ENCODE assay signal across 1 cellular context in genomic region chr2:208265807-208266640, GRCh38.
TF ChIP-seq lines count a peak whose summit lies in the region.

A gene with protein sequence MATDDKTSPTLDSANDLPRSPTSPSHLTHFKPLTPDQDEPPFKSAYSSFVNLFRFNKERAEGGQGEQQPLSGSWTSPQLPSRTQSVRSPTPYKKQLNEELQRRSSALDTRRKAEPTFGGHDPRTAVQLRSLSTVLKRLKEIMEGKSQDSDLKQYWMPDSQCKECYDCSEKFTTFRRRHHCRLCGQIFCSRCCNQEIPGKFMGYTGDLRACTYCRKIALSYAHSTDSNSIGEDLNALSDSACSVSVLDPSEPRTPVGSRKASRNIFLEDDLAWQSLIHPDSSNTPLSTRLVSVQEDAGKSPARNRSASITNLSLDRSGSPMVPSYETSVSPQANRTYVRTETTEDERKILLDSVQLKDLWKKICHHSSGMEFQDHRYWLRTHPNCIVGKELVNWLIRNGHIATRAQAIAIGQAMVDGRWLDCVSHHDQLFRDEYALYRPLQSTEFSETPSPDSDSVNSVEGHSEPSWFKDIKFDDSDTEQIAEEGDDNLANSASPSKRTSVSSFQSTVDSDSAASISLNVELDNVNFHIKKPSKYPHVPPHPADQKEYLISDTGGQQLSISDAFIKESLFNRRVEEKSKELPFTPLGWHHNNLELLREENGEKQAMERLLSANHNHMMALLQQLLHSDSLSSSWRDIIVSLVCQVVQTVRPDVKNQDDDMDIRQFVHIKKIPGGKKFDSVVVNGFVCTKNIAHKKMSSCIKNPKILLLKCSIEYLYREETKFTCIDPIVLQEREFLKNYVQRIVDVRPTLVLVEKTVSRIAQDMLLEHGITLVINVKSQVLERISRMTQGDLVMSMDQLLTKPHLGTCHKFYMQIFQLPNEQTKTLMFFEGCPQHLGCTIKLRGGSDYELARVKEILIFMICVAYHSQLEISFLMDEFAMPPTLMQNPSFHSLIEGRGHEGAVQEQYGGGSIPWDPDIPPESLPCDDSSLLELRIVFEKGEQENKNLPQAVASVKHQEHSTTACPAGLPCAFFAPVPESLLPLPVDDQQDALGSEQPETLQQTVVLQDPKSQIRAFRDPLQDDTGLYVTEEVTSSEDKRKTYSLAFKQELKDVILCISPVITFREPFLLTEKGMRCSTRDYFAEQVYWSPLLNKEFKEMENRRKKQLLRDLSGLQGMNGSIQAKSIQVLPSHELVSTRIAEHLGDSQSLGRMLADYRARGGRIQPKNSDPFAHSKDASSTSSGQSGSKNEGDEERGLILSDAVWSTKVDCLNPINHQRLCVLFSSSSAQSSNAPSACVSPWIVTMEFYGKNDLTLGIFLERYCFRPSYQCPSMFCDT (N-terminal part only) (plus strand): TSS chr2:208266255. CDS start chr2:208271520, 5,265 bp downstream.

TF ChIP-seq in WTC11, 78 proteins besides CTCF, POLR2A, EP300 and RAD21 (continued from another document and continues in another):
- TF ChIP-seq ZNF281 (CRISPR knock-in tag; IDR thresholded peaks at IDR 0.05) = peak; percentile 76; the same call in 1 of the 2 replicates
- TF ChIP-seq, protein P1, sequence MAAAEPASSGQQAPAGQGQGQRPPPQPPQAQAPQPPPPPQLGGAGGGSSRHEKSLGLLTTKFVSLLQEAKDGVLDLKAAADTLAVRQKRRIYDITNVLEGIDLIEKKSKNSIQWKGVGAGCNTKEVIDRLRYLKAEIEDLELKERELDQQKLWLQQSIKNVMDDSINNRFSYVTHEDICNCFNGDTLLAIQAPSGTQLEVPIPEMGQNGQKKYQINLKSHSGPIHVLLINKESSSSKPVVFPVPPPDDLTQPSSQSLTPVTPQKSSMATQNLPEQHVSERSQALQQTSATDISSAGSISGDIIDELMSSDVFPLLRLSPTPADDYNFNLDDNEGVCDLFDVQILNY (CRISPR knock-in tag; IDR thresholded peaks at IDR 0.05) = peak; percentile 77
- TF ChIP-seq IRF1 (CRISPR knock-in tag; IDR thresholded peaks at IDR 0.05) = no peak; the same call in 1 of the 2 replicates
- no peak for TF ChIP-seq TCF7 (CRISPR knock-in tag; IDR thresholded peaks at IDR 0.05; ENCODE audit: low read depth)
- TF ChIP-seq CREM (CRISPR knock-in tag; IDR thresholded peaks at IDR 0.05) = peak; percentile 86
- 0 out of 2 replicates have a peak, but pooled peaks have one; percentile 88 for TF ChIP-seq CBFB (CRISPR knock-in tag; IDR thresholded peaks at IDR 0.05; ENCODE audit: low read depth)
- no peak for TF ChIP-seq OVOL2 (CRISPR knock-in tag; IDR thresholded peaks at IDR 0.05; ENCODE audit: borderline replicate concordance)
- no peak for TF ChIP-seq NFATC4 (CRISPR knock-in tag; IDR thresholded peaks at IDR 0.05)
- TF ChIP-seq NR1H2 (CRISPR knock-in tag; IDR thresholded peaks at IDR 0.05) = no peak
- TF ChIP-seq IRF2 (CRISPR knock-in tag; IDR thresholded peaks at IDR 0.05; ENCODE audit: borderline replicate concordance, low read depth) = no peak
- peak; percentile 99 for TF ChIP-seq ZNF423 (CRISPR knock-in tag; IDR thresholded peaks at IDR 0.05)
- peak; percentile 93 for TF ChIP-seq SP1 (CRISPR knock-in tag; conservative IDR thresholded peaks at IDR 0.05)
- no peak for TF ChIP-seq JUN (CRISPR knock-in tag; IDR thresholded peaks at IDR 0.05)
- no peak for TF ChIP-seq FOXJ3 (CRISPR knock-in tag; IDR thresholded peaks at IDR 0.05; ENCODE audit: borderline replicate concordance)
- TF ChIP-seq ZNF425 (CRISPR knock-in tag; conservative IDR thresholded peaks at IDR 0.05) = no peak
- TF ChIP-seq, protein P2, sequence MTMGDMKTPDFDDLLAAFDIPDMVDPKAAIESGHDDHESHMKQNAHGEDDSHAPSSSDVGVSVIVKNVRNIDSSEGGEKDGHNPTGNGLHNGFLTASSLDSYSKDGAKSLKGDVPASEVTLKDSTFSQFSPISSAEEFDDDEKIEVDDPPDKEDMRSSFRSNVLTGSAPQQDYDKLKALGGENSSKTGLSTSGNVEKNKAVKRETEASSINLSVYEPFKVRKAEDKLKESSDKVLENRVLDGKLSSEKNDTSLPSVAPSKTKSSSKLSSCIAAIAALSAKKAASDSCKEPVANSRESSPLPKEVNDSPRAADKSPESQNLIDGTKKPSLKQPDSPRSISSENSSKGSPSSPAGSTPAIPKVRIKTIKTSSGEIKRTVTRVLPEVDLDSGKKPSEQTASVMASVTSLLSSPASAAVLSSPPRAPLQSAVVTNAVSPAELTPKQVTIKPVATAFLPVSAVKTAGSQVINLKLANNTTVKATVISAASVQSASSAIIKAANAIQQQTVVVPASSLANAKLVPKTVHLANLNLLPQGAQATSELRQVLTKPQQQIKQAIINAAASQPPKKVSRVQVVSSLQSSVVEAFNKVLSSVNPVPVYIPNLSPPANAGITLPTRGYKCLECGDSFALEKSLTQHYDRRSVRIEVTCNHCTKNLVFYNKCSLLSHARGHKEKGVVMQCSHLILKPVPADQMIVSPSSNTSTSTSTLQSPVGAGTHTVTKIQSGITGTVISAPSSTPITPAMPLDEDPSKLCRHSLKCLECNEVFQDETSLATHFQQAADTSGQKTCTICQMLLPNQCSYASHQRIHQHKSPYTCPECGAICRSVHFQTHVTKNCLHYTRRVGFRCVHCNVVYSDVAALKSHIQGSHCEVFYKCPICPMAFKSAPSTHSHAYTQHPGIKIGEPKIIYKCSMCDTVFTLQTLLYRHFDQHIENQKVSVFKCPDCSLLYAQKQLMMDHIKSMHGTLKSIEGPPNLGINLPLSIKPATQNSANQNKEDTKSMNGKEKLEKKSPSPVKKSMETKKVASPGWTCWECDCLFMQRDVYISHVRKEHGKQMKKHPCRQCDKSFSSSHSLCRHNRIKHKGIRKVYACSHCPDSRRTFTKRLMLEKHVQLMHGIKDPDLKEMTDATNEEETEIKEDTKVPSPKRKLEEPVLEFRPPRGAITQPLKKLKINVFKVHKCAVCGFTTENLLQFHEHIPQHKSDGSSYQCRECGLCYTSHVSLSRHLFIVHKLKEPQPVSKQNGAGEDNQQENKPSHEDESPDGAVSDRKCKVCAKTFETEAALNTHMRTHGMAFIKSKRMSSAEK (CRISPR knock-in tag; IDR thresholded peaks at IDR 0.05; ENCODE audit: borderline replicate concordance) = no peak
- no peak for TF ChIP-seq ATF3 (CRISPR knock-in tag; conservative IDR thresholded peaks at IDR 0.05)
- TF ChIP-seq USF1 (CRISPR knock-in tag; IDR thresholded peaks at IDR 0.05) = peak; percentile 82; the same call in 1 of the 2 replicates
- no peak for TF ChIP-seq ELF4 (CRISPR knock-in tag; IDR thresholded peaks at IDR 0.05; ENCODE audit: low read depth)
- no peak for TF ChIP-seq ZNF232 (CRISPR knock-in tag; IDR thresholded peaks at IDR 0.05)
- TF ChIP-seq, protein P3, sequence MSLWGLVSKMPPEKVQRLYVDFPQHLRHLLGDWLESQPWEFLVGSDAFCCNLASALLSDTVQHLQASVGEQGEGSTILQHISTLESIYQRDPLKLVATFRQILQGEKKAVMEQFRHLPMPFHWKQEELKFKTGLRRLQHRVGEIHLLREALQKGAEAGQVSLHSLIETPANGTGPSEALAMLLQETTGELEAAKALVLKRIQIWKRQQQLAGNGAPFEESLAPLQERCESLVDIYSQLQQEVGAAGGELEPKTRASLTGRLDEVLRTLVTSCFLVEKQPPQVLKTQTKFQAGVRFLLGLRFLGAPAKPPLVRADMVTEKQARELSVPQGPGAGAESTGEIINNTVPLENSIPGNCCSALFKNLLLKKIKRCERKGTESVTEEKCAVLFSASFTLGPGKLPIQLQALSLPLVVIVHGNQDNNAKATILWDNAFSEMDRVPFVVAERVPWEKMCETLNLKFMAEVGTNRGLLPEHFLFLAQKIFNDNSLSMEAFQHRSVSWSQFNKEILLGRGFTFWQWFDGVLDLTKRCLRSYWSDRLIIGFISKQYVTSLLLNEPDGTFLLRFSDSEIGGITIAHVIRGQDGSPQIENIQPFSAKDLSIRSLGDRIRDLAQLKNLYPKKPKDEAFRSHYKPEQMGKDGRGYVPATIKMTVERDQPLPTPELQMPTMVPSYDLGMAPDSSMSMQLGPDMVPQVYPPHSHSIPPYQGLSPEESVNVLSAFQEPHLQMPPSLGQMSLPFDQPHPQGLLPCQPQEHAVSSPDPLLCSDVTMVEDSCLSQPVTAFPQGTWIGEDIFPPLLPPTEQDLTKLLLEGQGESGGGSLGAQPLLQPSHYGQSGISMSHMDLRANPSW (CRISPR knock-in tag; conservative IDR thresholded peaks at IDR 0.05; ENCODE audit: low read depth) = no peak
- TF ChIP-seq CDX4 (CRISPR knock-in tag; IDR thresholded peaks at IDR 0.05; ENCODE audit: borderline replicate concordance) = no peak
- TF ChIP-seq, protein P4, sequence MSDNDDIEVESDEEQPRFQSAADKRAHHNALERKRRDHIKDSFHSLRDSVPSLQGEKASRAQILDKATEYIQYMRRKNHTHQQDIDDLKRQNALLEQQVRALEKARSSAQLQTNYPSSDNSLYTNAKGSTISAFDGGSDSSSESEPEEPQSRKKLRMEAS (CRISPR knock-in tag; IDR thresholded peaks at IDR 0.05) = peak; percentile 74; the same call in 1 of the 2 replicates
- TF ChIP-seq ARID4B (CRISPR knock-in tag; IDR thresholded peaks at IDR 0.05; ENCODE audit: borderline replicate concordance) = no peak; the same call in 1 of the 2 replicates
- no peak for TF ChIP-seq ZNF671 (CRISPR knock-in tag; IDR thresholded peaks at IDR 0.05)
